In the genomic region with DNA sequence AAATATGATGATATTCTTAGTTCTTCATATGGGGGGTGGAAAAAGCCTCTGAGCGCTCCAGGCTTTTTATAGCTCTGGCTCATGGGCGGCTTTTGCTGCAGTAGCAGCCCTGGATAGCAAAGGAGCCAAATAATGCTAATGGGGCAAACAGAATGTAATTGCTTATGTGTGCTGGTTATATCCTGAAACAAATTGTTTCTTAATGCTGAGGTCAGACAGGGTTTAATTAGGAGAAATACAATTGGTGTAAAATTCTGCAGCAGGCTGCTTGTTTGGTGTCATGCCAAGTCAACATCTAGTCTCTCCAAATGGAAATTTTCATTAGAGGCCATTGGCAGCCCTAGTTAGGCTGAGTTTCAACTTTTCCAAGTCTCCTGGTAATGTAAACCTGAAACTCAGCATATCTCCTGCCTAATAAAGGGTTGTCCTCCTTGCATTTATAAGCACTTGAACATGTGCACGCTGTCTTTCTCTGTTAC, we compare ENCODE assay signal across 14 cellular contexts.
DNase-seq lines count a peak whose midpoint lies in the region; TF ChIP-seq lines count a peak whose summit lies in the region.
"Had no signal": no experiment of that assay in that cellular context is flagged by ENCODE, and none has a peak within 500 bp of the region (broad histone marks: within the 10 kb centered on the region; RNA-seq: fewer than 3 reads in every experiment).

No MANE protein-coding gene starts in this region.

- H3K9me3 Mint-ChIP-seq in MCF 10A (ENCODE audit: unreplicated experiment), result no peaks in the 10 kb centered on the region

- DNase-seq in NCI-H2081 (lab: John Stamatoyannopoulos, UW) (peak; percentile 43 to 84), cerebellar cortex (ENCODE audit: low spot score) (peak; percentile 93), stromal cell of bone marrow (ENCODE audit: low read depth) (peak; percentile 6), OCI-M1 (lab: John Stamatoyannopoulos, UW) (no peak), MCF 10A (ENCODE audit: unreplicated experiment) (no peak), NCI-H128 (lab: John Stamatoyannopoulos, UW; ENCODE audit: unreplicated experiment) (no peak)
- DNase-seq in effector CD8-positive, alpha-beta T cell (lab: John Stamatoyannopoulos, UW), result no peak
- DNase-seq: activated CD4-positive, alpha-beta T cell treated with anti-CD3 and anti-CD28 coated beads, Interleukin-2, amount 50 U/mL, for 48 hours; cortex of kidney; GOT3; mesendoderm; SK-N-SH; stimulated activated CD4-positive, alpha-beta T cell treated with anti-CD3 and anti-CD28 coated beads, Interleukin-12 subunit alpha, Interleukin-12 subunit beta, amount 100 ng/mL, for 4 hours had no signal

- peaks cover 6% of the 10 kb centered on the region for H3K4me1 Mint-ChIP-seq in MCF 10A (ENCODE audit: insufficient read depth, unreplicated experiment)

- intact Hi-C loops in MCF 10A (cut with micrococcal nuclease), result no loop called here

- no peaks in the 10 kb centered on the region for H3K36me3 Mint-ChIP-seq in MCF 10A (ENCODE audit: insufficient read depth, unreplicated experiment)

- CTCF ChIA-PET in MCF 10A (lab: Yijun Ruan, JAX), result no interaction called here

- peak overlapping the region; percentile 57 for H3K27ac ChIP-seq in layer of hippocampus (ENCODE audit: low read depth, low read length)

- no peak overlapping the region for H3K4me3 Mint-ChIP-seq in MCF 10A (ENCODE audit: unreplicated experiment)

- no peak overlapping the region for H3K27ac Mint-ChIP-seq in MCF 10A (ENCODE audit: low read depth, unreplicated experiment)

- POLR2A ChIA-PET in MCF 10A (lab: Yijun Ruan, JAX), result no interaction called here

- BruUV-seq in MCF 10A (replicated peaks; lab: Mats Ljungman, UMichigan), result no TSS peak

- no peak for TF ChIP-seq CTCF in MCF 10A (IDR thresholded peaks at IDR 0.05; ENCODE audit: unreplicated experiment)

- peaks cover 20% of the 10 kb centered on the region for H3K27me3 Mint-ChIP-seq in MCF 10A (ENCODE audit: insufficient read depth, unreplicated experiment)

- H3K27me3 ChIP-seq in layer of hippocampus (ENCODE audit: control insufficient read depth, insufficient read depth, low read length), result no peaks in the 10 kb centered on the region

Comparison
In these comparisons a context has a peak if more than half of its experiments do, and no peak if none do; other contexts are left out.
1. DNase-seq: peak in NCI-H2081 (2 of 2), cerebellar cortex (single experiment) and stromal cell of bone marrow (single experiment); none in OCI-M1 (single experiment), effector CD8-positive, alpha-beta T cell (single experiment), MCF 10A (single experiment) and NCI-H128 (single experiment).